In genomic region chr3:57675530-57675929, GRCh38 we compare ENCODE assay signal across 14 cellular contexts. TPM values are rescaled to one million over a fixed set of nuclear protein-coding genes. Genes with fewer than 3 reads are reported as not detected.
DNase-seq lines count a peak whose midpoint lies in the region; ATAC-seq, FAIRE-seq and TF ChIP-seq lines count a peak whose summit lies in the region.
"Had no signal": no experiment of that assay in that cellular context is flagged by ENCODE, and none has a peak within 500 bp of the region (broad histone marks: within the 10 kb centered on the region; RNA-seq: fewer than 3 reads in every experiment).

No MANE protein-coding gene starts in this region.

- CTCF ChIA-PET in CD8-positive, alpha-beta T cell (lab: Charles Lee), result interaction anchor here (0.7 to 0.9 kb wide), 2 partner anchors 277 to 344 kb away, joined by 3 to 4 read pairs; no protein-coding TSS in a partner anchor
- CTCF ChIA-PET in activated CD4-positive, alpha-beta memory T cell treated with anti-CD3 and anti-CD28 coated beads, Interleukin-2, amount 10 ng/mL, durations not matched to agents 7 days and 5 days (lab: Charles Lee), result no interaction called here

- H3K27ac Mint-ChIP-seq in CD8-positive, alpha-beta T cell, result peak overlapping the region; percentile 30
- H3K27ac Mint-ChIP-seq in activated CD4-positive, alpha-beta memory T cell treated with anti-CD3 and anti-CD28 coated beads, Interleukin-2, amount 10 ng/mL, durations not matched to agents 7 days and 5 days, result no peak overlapping the region
- H3K27ac Mint-ChIP-seq: activated naive CD4-positive, alpha-beta T cell treated with anti-CD3 and anti-CD28 coated beads for 36 hours had no signal

- H3K4me1 ChIP-seq in CD8-positive, alpha-beta T cell (ENCODE audit: insufficient read depth, low read length), result peaks cover 40% of the 10 kb centered on the region
- peaks cover 0 to 68% (median 16%) of the 10 kb centered on the region in 4 donors for H3K4me1 ChIP-seq in tibial nerve
- H3K4me1 ChIP-seq: psoas muscle had no signal

- POLR2A ChIA-PET in CD8-positive, alpha-beta T cell (lab: Charles Lee), result interaction anchor here (0.6 to 1.1 kb wide), 4 partner anchors 10 to 557 kb away, joined by 3 to 4 read pairs (median 3); partner anchors contain the start of gene SLMAP
- POLR2A ChIA-PET in activated CD4-positive, alpha-beta memory T cell treated with anti-CD3 and anti-CD28 coated beads, Interleukin-2, amount 10 ng/mL, durations not matched to agents 7 days and 5 days (lab: Charles Lee), result interaction anchor here (1.0 kb wide), 1 partner anchor 17 kb away, joined by 6 read pairs; the partner anchor contains the start of gene DENND6A

- H3K4me3 Mint-ChIP-seq in CD8-positive, alpha-beta T cell, result no peak overlapping the region
- H3K4me3 Mint-ChIP-seq in activated CD4-positive, alpha-beta memory T cell treated with anti-CD3 and anti-CD28 coated beads, Interleukin-2, amount 10 ng/mL, durations not matched to agents 7 days and 5 days, result no peak overlapping the region
- H3K4me3 Mint-ChIP-seq: activated naive CD4-positive, alpha-beta T cell treated with anti-CD3 and anti-CD28 coated beads for 36 hours had no signal

- FAIRE-seq in GM12892 (lab: Jason Lieb, UNC), result peak; percentile 88

- no peaks in the 10 kb centered on the region for H3K27me3 Mint-ChIP-seq in CD8-positive, alpha-beta T cell (ENCODE audit: low read depth)
- no peaks in the 10 kb centered on the region for H3K27me3 Mint-ChIP-seq in activated CD4-positive, alpha-beta memory T cell treated with anti-CD3 and anti-CD28 coated beads, Interleukin-2, amount 10 ng/mL, durations not matched to agents 7 days and 5 days

- no peak for TF ChIP-seq POLR2A in GM12892 (IDR thresholded peaks at IDR 0.05; ENCODE audit: low read depth, low read length)
- no peak for TF ChIP-seq POLR2A in tibial nerve (IDR thresholded peaks at IDR 0.05)

- H3K36me3 Mint-ChIP-seq in CD8-positive, alpha-beta T cell, result peaks cover 58% of the 10 kb centered on the region
- peaks cover 36% of the 10 kb centered on the region for H3K36me3 Mint-ChIP-seq in activated CD4-positive, alpha-beta memory T cell treated with anti-CD3 and anti-CD28 coated beads, Interleukin-2, amount 10 ng/mL, durations not matched to agents 7 days and 5 days (ENCODE audit: low read depth)

- peaks cover 67% of the 10 kb centered on the region for H3K4me1 Mint-ChIP-seq in CD8-positive, alpha-beta T cell (ENCODE audit: low read depth)
- H3K4me1 Mint-ChIP-seq in activated CD4-positive, alpha-beta memory T cell treated with anti-CD3 and anti-CD28 coated beads, Interleukin-2, amount 10 ng/mL, durations not matched to agents 7 days and 5 days, result peaks cover 46% of the 10 kb centered on the region

- H3K9me3 ChIP-seq in CD8-positive, alpha-beta T cell (ENCODE audit: low read length), result no peaks in the 10 kb centered on the region
- H3K9me3 ChIP-seq in tibial nerve, result no peaks in the 10 kb centered on the region
- H3K9me3 ChIP-seq: psoas muscle had no signal

- intact Hi-C loops in CD8-positive, alpha-beta T cell (cut with DNase I, micrococcal nuclease), result no loop called here

- H3K27ac ChIP-seq in CD8-positive, alpha-beta T cell (ENCODE audit: low read depth, low read length), result no peak overlapping the region
- no peak overlapping the region for H3K27ac ChIP-seq in tibial nerve
- H3K27ac ChIP-seq: brain microvascular endothelial cell, psoas muscle, SK-N-MC had no signal

- no peak overlapping the region for H3K4me3 ChIP-seq in CD8-positive, alpha-beta T cell (ENCODE audit: low read depth, low read length)
- no peak overlapping the region for H3K4me3 ChIP-seq in tibial nerve
- H3K4me3 ChIP-seq: psoas muscle, SK-N-MC had no signal

- no peaks in the 10 kb centered on the region for H3K36me3 ChIP-seq in CD8-positive, alpha-beta T cell (ENCODE audit: insufficient read depth, low read length)
- peaks cover 0 to 19% (median 3%) of the 10 kb centered on the region in 3 donors for H3K36me3 ChIP-seq in tibial nerve
- H3K36me3 ChIP-seq: brain microvascular endothelial cell had no signal

- no peak for TF ChIP-seq CTCF in CD8-positive, alpha-beta T cell (IDR thresholded peaks at IDR 0.05)
- no peak for TF ChIP-seq CTCF in tibial nerve (IDR thresholded peaks at IDR 0.05)

- TF ChIP-seq EP300 in tibial nerve (IDR thresholded peaks at IDR 0.05), result no peak

- DNase-seq in CD8-positive, alpha-beta T cell, result no peak
- DNase-seq in GM12892 (ENCODE audit: insufficient read length), result no peak
- peak; percentile 47 for DNase-seq in NOMO-1 treated with DMSO at 0.1 percent for 48 hours (lab: John Stamatoyannopoulos, UW; ENCODE audit: unreplicated experiment)
- DNase-seq in left kidney (ENCODE audit: low read depth, low spot score), result peak; percentile 7
- no peak for DNase-seq in tibial nerve (ENCODE audit: low spot score in 2 of 2)
- DNase-seq in activated CD4-positive, alpha-beta memory T cell treated with anti-CD3 and anti-CD28 coated beads, Interleukin-2, amount 10 ng/mL, durations not matched to agents 7 days and 5 days, result no peak
- DNase-seq: activated naive CD4-positive, alpha-beta T cell treated with anti-CD3 and anti-CD28 coated beads for 36 hours; brain microvascular endothelial cell; C1 segment of cervical spinal cord; psoas muscle; stimulated activated CD4-positive, alpha-beta T cell treated with anti-CD3 and anti-CD28 coated beads, Interleukin-15, amount 100 ng/mL, for 24 hours had no signal

- H3K27me3 ChIP-seq in CD8-positive, alpha-beta T cell (ENCODE audit: insufficient read depth, low read length), result no peaks in the 10 kb centered on the region
- H3K27me3 ChIP-seq in tibial nerve, result no peaks in the 10 kb centered on the region
- H3K27me3 ChIP-seq: brain microvascular endothelial cell had no signal

- ATAC-seq in CD8-positive, alpha-beta T cell, result no peak
- ATAC-seq in GM19397 (IDR thresholded peaks at IDR 0.05; ENCODE audit: unreplicated experiment) (no peak), HG02678 (IDR thresholded peaks at IDR 0.05; ENCODE audit: unreplicated experiment) (no peak)
- ATAC-seq: psoas muscle had no signal

- no peaks in the 10 kb centered on the region for H3K9me3 Mint-ChIP-seq in CD8-positive, alpha-beta T cell
- H3K9me3 Mint-ChIP-seq in activated CD4-positive, alpha-beta memory T cell treated with anti-CD3 and anti-CD28 coated beads, Interleukin-2, amount 10 ng/mL, durations not matched to agents 7 days and 5 days, result no peaks in the 10 kb centered on the region
- H3K9me3 Mint-ChIP-seq: activated naive CD4-positive, alpha-beta T cell treated with anti-CD3 and anti-CD28 coated beads for 36 hours had no signal

RNA-seq across cellular contexts. Expression of gene DENND6A, which starts 17.3 kb away (rescaled TPM):
- 10 to 100 TPM; 74.6 to 79.3 TPM for total RNA-seq in CD8-positive, alpha-beta T cell
- 7.5 TPM for polyA plus RNA-seq in GM12892 (2012; ENCODE audit: missing spikeins)
- total RNA-seq in tibial nerve, result 10 to 100 TPM; 48.0 to 88.1 (median 51.9) TPM
- 10 to 100 TPM; 28.5 to 29.6 TPM for total RNA-seq in activated CD4-positive, alpha-beta memory T cell treated with anti-CD3 and anti-CD28 coated beads, Interleukin-2, amount 10 ng/mL, durations not matched to agents 7 days and 5 days

Comparison
In these comparisons a context has a peak if more than half of its experiments do, and no peak if none do; other contexts are left out.
1. DNase-seq: peak in NOMO-1 treated with DMSO at 0.1 percent for 48 hours (single experiment) and left kidney (single experiment); none in CD8-positive, alpha-beta T cell (0 of 7), GM12892 (single experiment), tibial nerve (0 of 2) and activated CD4-positive, alpha-beta memory T cell treated with anti-CD3 and anti-CD28 coated beads, Interleukin-2, amount 10 ng/mL, durations not matched to agents 7 days and 5 days (single experiment).